12 cellular contexts compared by ENCODE assay signal in the genomic region with DNA sequence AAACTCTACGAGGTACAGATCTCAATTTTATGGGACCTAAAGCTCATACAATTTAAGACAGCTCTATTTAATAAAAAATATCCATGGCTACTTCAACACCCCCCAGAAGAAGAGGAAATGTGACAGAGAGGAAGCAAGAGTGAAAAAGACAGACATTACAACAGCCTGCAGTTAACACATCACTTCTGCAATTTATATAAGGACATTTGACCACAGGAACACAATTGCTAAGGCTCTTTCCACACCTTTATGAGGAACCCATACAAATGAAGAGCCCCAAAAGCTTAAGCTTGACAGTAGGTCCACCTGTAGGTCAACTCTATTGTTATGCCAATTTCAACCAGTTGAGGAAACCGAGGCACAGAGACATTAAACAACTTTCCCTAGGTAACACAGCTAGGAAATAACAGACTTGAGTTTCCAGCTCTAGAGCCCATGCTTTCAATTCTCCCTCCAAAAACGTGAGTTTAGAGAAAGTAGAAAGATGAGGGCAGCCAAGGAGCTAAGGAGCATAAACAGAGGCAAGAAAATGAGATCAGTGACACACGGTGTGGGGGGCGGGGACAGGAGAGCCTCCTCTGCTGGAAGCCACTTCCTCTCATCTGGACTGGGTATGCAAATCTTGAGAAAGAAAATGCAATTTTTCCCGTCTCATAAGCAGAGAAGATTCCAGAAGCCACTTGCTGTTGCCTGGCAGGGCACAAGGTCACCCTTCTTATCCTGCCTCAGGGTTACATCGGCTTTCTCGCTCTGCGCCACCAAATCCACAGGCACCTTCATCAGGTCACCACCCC. TPM values are rescaled to one million over a fixed set of nuclear protein-coding genes. Genes with fewer than 3 reads are reported as not detected.
DNase-seq lines count a peak whose midpoint lies in the region; ATAC-seq, FAIRE-seq and TF ChIP-seq lines count a peak whose summit lies in the region.
"Had no signal": no experiment of that assay in that cellular context is flagged by ENCODE, and none has a peak within 500 bp of the region (broad histone marks: within the 10 kb centered on the region; RNA-seq: fewer than 3 reads in every experiment).

No MANE protein-coding gene starts in this region.

- no peak for DNase-seq in HepG2 (ENCODE audit: low spot score)
- peak; percentile 68 for DNase-seq in activated CD8-positive, alpha-beta T cell treated with anti-CD3 and anti-CD28 coated beads for 36 hours
- DNase-seq in upper lobe of right lung, result no peak
- no peak for DNase-seq in mesendoderm
- DNase-seq in A673 (ENCODE audit: low spot score), result no peak
- no peak for DNase-seq in NCI-H1092 treated with DMSO at 0.1 percent for 48 hours (lab: John Stamatoyannopoulos, UW)
- DNase-seq: small intestine had no signal

- no peaks in the 10 kb centered on the region for H3K9me3 Mint-ChIP-seq in IgD-negative memory B cell
- H3K9me3 Mint-ChIP-seq in activated CD8-positive, alpha-beta T cell treated with anti-CD3 and anti-CD28 coated beads for 36 hours, result peaks cover under 1% of the 10 kb centered on the region
- H3K9me3 Mint-ChIP-seq: stimulated activated naive CD8-positive, alpha-beta T cell treated with anti-CD3 and anti-CD28 coated beads, Interleukin-15, Interleukin-2, amounts not matched to agents 100 ng/mL and 50 ng/mL, for 24 hours had no signal

- no peak overlapping the region for H2BK120ac ChIP-seq in mesendoderm (ENCODE audit: low read depth, low read length)

- no peak overlapping the region for H2AFZ ChIP-seq in HepG2 (ENCODE audit: low read length)

- H3K27me3 ChIP-seq in liver (ENCODE audit: control insufficient read depth in 4 of 4, insufficient read depth in 4 of 4, low read length in 3 of 4) (no peaks in the 10 kb centered on the region), HepG2 (ENCODE audit: control insufficient read depth in 1 of 2, insufficient read depth in 2 of 2, low read length in 2 of 2) (peaks cover 2 to 4% of the 10 kb centered on the region in 2 experiments; a peak in 2 of 5 replicates), upper lobe of right lung (no peaks in the 10 kb centered on the region), mesendoderm (ENCODE audit: insufficient read depth, low read length, poor library complexity) (no peaks in the 10 kb centered on the region), A673 (replicated peaks; ENCODE audit: insufficient read depth, low read depth, low read length, poor library complexity) (no peaks in the 10 kb centered on the region)

- no peak for ATAC-seq in HepG2
- peak; percentile 35 for ATAC-seq in activated CD8-positive, alpha-beta T cell treated with anti-CD3 and anti-CD28 coated beads for 36 hours
- peak; percentile 37 for ATAC-seq in upper lobe of right lung

- no peak for TF ChIP-seq RAD21 in liver (IDR thresholded peaks at IDR 0.05)
- TF ChIP-seq RAD21 in HepG2 (CRISPR knock-in tag; IDR thresholded peaks at IDR 0.05), result no peak

- POLR2A ChIA-PET in HepG2 (lab: Yijun Ruan, JAX) (no interaction called here), A673 (lab: Charles Lee; ENCODE audit: low non-redundant PET) (no interaction called here)
- POLR2A ChIA-PET in activated CD8-positive, alpha-beta T cell treated with anti-CD3 and anti-CD28 coated beads for 36 hours (lab: Charles Lee), result no interaction called here

- no peaks in the 10 kb centered on the region for H4K20me1 ChIP-seq in HepG2 (ENCODE audit: insufficient read depth, low read length)

- H3K18ac ChIP-seq in mesendoderm (ENCODE audit: low read length), result no peak overlapping the region

- no peak for TF ChIP-seq POLR2A in HepG2 (IDR thresholded peaks at IDR 0.05; ENCODE audit: insufficient read depth in 1 of 2, low read depth in 2 of 2, low read length in 2 of 2)

- H3K4me1 Mint-ChIP-seq in IgD-negative memory B cell, result peaks cover 24 to 43% (median 33%) of the 10 kb centered on the region in 3 donors
- peaks cover 28% of the 10 kb centered on the region for H3K4me1 Mint-ChIP-seq in activated CD8-positive, alpha-beta T cell treated with anti-CD3 and anti-CD28 coated beads for 36 hours (ENCODE audit: low read depth)

- no peaks in the 10 kb centered on the region for H3K9me3 ChIP-seq in liver (ENCODE audit: control insufficient read depth in 4 of 4, low read length in 3 of 4)
- H3K9me3 ChIP-seq in HepG2 (ENCODE audit: low read length), result no peaks in the 10 kb centered on the region
- H3K9me3 ChIP-seq in upper lobe of right lung, result no peaks in the 10 kb centered on the region
- H3K9me3 ChIP-seq in A673 (ENCODE audit: low read depth, low read length, poor library complexity, severe bottlenecking), result no peaks in the 10 kb centered on the region

- no peak overlapping the region for H2BK5ac ChIP-seq in mesendoderm (ENCODE audit: low read length)

- H3K27ac Mint-ChIP-seq in IgD-negative memory B cell, result peak overlapping the region; percentile 11 to 81 (median 76)
- H3K27ac Mint-ChIP-seq in activated CD8-positive, alpha-beta T cell treated with anti-CD3 and anti-CD28 coated beads for 36 hours, result no peak overlapping the region
- H3K27ac Mint-ChIP-seq: stimulated activated naive CD8-positive, alpha-beta T cell treated with anti-CD3 and anti-CD28 coated beads, Interleukin-15, Interleukin-2, amounts not matched to agents 100 ng/mL and 50 ng/mL, for 24 hours had no signal

- H3K4ac ChIP-seq in mesendoderm (ENCODE audit: low read depth, low read length), result no peak overlapping the region

- no peak overlapping the region for H4K8ac ChIP-seq in mesendoderm (ENCODE audit: low read depth, low read length)

- H3K56ac ChIP-seq in mesendoderm (ENCODE audit: low read length), result no peak overlapping the region

- H3K4me1 ChIP-seq in liver (ENCODE audit: control insufficient read depth in 4 of 4, insufficient read depth in 4 of 4, low read length in 3 of 4) (peaks cover 0 to 6% (median 2%) of the 10 kb centered on the region in 4 donors), HepG2 (ENCODE audit: insufficient read depth, low read length) (no peaks in the 10 kb centered on the region), upper lobe of right lung (peaks cover 4% of the 10 kb centered on the region), mesendoderm (ENCODE audit: control insufficient read depth, low read depth, low read length) (peaks cover 3% of the 10 kb centered on the region), A673 (ENCODE audit: insufficient read depth, low read length, poor library complexity, severe bottlenecking) (no peaks in the 10 kb centered on the region)

- H3K79me2 ChIP-seq in HepG2 (ENCODE audit: insufficient read depth, low read length), result no peaks in the 10 kb centered on the region
- no peaks in the 10 kb centered on the region for H3K79me2 ChIP-seq in mesendoderm (ENCODE audit: control insufficient read depth, insufficient read depth, low read length)

- BruUV-seq in HepG2 (replicated peaks; lab: Mats Ljungman, UMichigan), result no TSS peak
- no TSS peak for BruUV-seq in A673 (replicated peaks; lab: Mats Ljungman, UMichigan)

- no peak for TF ChIP-seq EP300 in HepG2 (IDR thresholded peaks at IDR 0.05; ENCODE audit: low read depth in 2 of 2, low read length in 2 of 2)
- TF ChIP-seq EP300 in HepG2 (CRISPR knock-in tag; IDR thresholded peaks at IDR 0.05; ENCODE audit: borderline replicate concordance), result no peak

- intact Hi-C loops in HepG2 (cut with micrococcal nuclease; ENCODE audit: unreplicated experiment) (no loop called here), upper lobe of right lung (cut with DNase I) (no loop called here), A673 (cut with micrococcal nuclease; ENCODE audit: unreplicated experiment) (no loop called here)
- intact Hi-C loops in activated CD8-positive, alpha-beta T cell treated with anti-CD3 and anti-CD28 coated beads for 36 hours (cut with micrococcal nuclease), result no loop called here

- H3K4me3 Mint-ChIP-seq in IgD-negative memory B cell, result peak overlapping the region in 3 of 4 donors; percentile 35 to 72 (median 67)
- H3K4me3 Mint-ChIP-seq in activated CD8-positive, alpha-beta T cell treated with anti-CD3 and anti-CD28 coated beads for 36 hours, result no peak overlapping the region
- H3K4me3 Mint-ChIP-seq: stimulated activated naive CD8-positive, alpha-beta T cell treated with anti-CD3 and anti-CD28 coated beads, Interleukin-15, Interleukin-2, amounts not matched to agents 100 ng/mL and 50 ng/mL, for 24 hours had no signal

- no peak overlapping the region for H4K5ac ChIP-seq in mesendoderm (ENCODE audit: low read length)

- H3K9ac ChIP-seq in liver (ENCODE audit: low read depth in 1 of 2, low read length in 2 of 2) (no peak overlapping the region), HepG2 (ENCODE audit: insufficient read depth, low read depth, low read length) (no peak overlapping the region), mesendoderm (ENCODE audit: low read length) (no peak overlapping the region)

- H3K36me3 Mint-ChIP-seq in IgD-negative memory B cell, result peaks cover 5% of the 10 kb centered on the region
- no peaks in the 10 kb centered on the region for H3K36me3 Mint-ChIP-seq in activated CD8-positive, alpha-beta T cell treated with anti-CD3 and anti-CD28 coated beads for 36 hours (ENCODE audit: low read depth)

- H3K36me3 ChIP-seq in liver (ENCODE audit: control insufficient read depth in 4 of 4, insufficient read depth in 3 of 4, low read depth in 1 of 4, low read length in 3 of 4), result no peaks in the 10 kb centered on the region
- H3K36me3 ChIP-seq in HepG2 (replicated peaks in 1 of 2; ENCODE audit: control insufficient read depth in 1 of 2, insufficient read depth in 2 of 2, low read length in 2 of 2), result no peaks in the 10 kb centered on the region
- H3K36me3 ChIP-seq in upper lobe of right lung, result no peaks in the 10 kb centered on the region
- H3K36me3 ChIP-seq in mesendoderm (ENCODE audit: control insufficient read depth, insufficient read depth, low read length), result no peaks in the 10 kb centered on the region
- H3K36me3 ChIP-seq in A673 (ENCODE audit: insufficient read depth, low read length, poor library complexity, severe bottlenecking), result no peaks in the 10 kb centered on the region

- CTCF ChIA-PET in HepG2 (lab: Yijun Ruan, JAX; ENCODE audit: low intra/inter-chr PET ratio, low total read pairs) (no interaction called here), A673 (lab: Charles Lee) (interaction anchor here (0.9 kb wide), 1 partner anchor 14 kb away, joined by 3 read pairs; no protein-coding TSS in a partner anchor)
- CTCF ChIA-PET in activated CD8-positive, alpha-beta T cell treated with anti-CD3 and anti-CD28 coated beads for 36 hours (lab: Charles Lee), result interaction anchor here (0.6 to 2.2 kb wide), 2 partner anchors 14 to 26 kb away, joined by 3 to 18 read pairs; no protein-coding TSS in a partner anchor

- WGBS in liver, result 70% methylated on average over 9 of the region's 9 CpGs
- 24% methylated on average over 8 of the region's 9 CpGs for WGBS in HepG2 (ENCODE audit: low lambda C conversion rate)
- no CpG with 5 or more reads among the region's 9 CpGs for WGBS in mesendoderm (ENCODE audit: extremely low coverage, insufficient coverage, low lambda C conversion rate)

- no peak overlapping the region for H3K4me3 ChIP-seq in liver (ENCODE audit: low read depth in 1 of 3, low read length in 3 of 3)
- no peak overlapping the region for H3K4me3 ChIP-seq in HepG2 (replicated peaks in 1 of 3; ENCODE audit: insufficient read depth in 1 of 3, low read depth in 2 of 3, low read length in 3 of 3)
- H3K4me3 ChIP-seq in upper lobe of right lung, result no peak overlapping the region
- H3K4me3 ChIP-seq in mesendoderm (ENCODE audit: low read length), result no peak overlapping the region
- no peak overlapping the region for H3K4me3 ChIP-seq in A673 (ENCODE audit: low read depth, low read length, poor library complexity, severe bottlenecking)

- H3K27ac ChIP-seq in liver (ENCODE audit: low read depth in 1 of 2, low read length in 2 of 2) (peak overlapping the region; percentile 36 to 62), HepG2 (ENCODE audit: extremely low read length, insufficient read depth, low read length) (no peak overlapping the region), upper lobe of right lung (peak overlapping the region; percentile 63), mesendoderm (ENCODE audit: low read depth, low read length) (no peak overlapping the region), A673 (ENCODE audit: low read depth, low read length, poor library complexity, severe bottlenecking) (no peak overlapping the region)
- H3K27ac ChIP-seq: C4-2B had no signal

- no peak overlapping the region for H3K4me2 ChIP-seq in HepG2 (ENCODE audit: low read depth, low read length)
- no peak overlapping the region for H3K4me2 ChIP-seq in mesendoderm (ENCODE audit: low read length)

- TF ChIP-seq CTCF in liver (IDR thresholded peaks at IDR 0.05; ENCODE audit: low read depth, low read length, missing input control) (no peak), HepG2 (CRISPR knock-in tag; IDR thresholded peaks at IDR 0.05) (no peak), upper lobe of right lung (IDR thresholded peaks at IDR 0.05) (no peak), A673 (conservative IDR thresholded peaks at IDR 0.05; ENCODE audit: low read depth, low read length) (no peak)
- TF ChIP-seq CTCF in activated CD8-positive, alpha-beta T cell treated with anti-CD3 and anti-CD28 coated beads for 36 hours (IDR thresholded peaks at IDR 0.05), result no peak

- H3K27me3 Mint-ChIP-seq in IgD-negative memory B cell, result no peaks in the 10 kb centered on the region
- peaks cover 3% of the 10 kb centered on the region for H3K27me3 Mint-ChIP-seq in activated CD8-positive, alpha-beta T cell treated with anti-CD3 and anti-CD28 coated beads for 36 hours

- no peak overlapping the region for H3K23ac ChIP-seq in mesendoderm (ENCODE audit: low read length)

- H2AK5ac ChIP-seq in mesendoderm (ENCODE audit: low read length), result no peak overlapping the region

- in situ Hi-C loops in HepG2 (cut with HindIII; ENCODE audit: extremely low pct_ligation_motif_present, low pct_unique_long_range_greater_than_20kb), result no loop called here

- H2BK15ac ChIP-seq in mesendoderm (replicated peaks; ENCODE audit: low read depth), result no peak overlapping the region

- FAIRE-seq in HepG2 (lab: Jason Lieb, UNC), result no peak
- FAIRE-seq: small intestine had no signal

- no peaks in the 10 kb centered on the region for H3K79me1 ChIP-seq in mesendoderm (ENCODE audit: low read length)

RNA-seq across cellular contexts. Expression of a gene that starts 5.8 kb away (rescaled TPM):
- total RNA-seq in liver (not detected), HepG2 (2016; rRNA removed; fragmentation: Illumina TruSeq; extraction: Trizol) (not detected in 2 replicates), upper lobe of right lung (not detected), A673 (2021) (not detected in 2 replicates)
- polyA plus RNA-seq in liver (not detected), HepG2 (2011; rRNA removed) (not detected in 2 replicates), IgD-negative memory B cell (not detected)
- total RNA-seq in HepG2 (2016; cell fraction: cytosol; rRNA removed; fragmentation: Illumina TruSeq; extraction: Trizol; ENCODE audit: low read depth), result not detected in 2 replicates
- total RNA-seq in HepG2 (2016; cell fraction: insoluble cytoplasmic fraction; rRNA removed; fragmentation: Illumina TruSeq; extraction: Trizol), result not detected in 2 replicates
- not detected in 2 replicates for total RNA-seq in HepG2 (2016; cell fraction: membrane; rRNA removed; fragmentation: Illumina TruSeq; extraction: Trizol)
- not detected in 2 replicates for total RNA-seq in HepG2 (2016; cell fraction: nucleus; rRNA removed; fragmentation: Illumina TruSeq; extraction: Trizol)
- not detected in 2 replicates for polyA plus RNA-seq in HepG2 (2011; cell fraction: cytosol; rRNA removed)
- not detected in 2 replicates for polyA plus RNA-seq in HepG2 (2011; cell fraction: nucleus; rRNA removed)
- polyA plus RNA-seq in HepG2 (2012), result not detected in 2 replicates
- polyA plus RNA-seq in HepG2 (2016; cell fraction: cytosol; fragmentation: Illumina TruSeq; extraction: Trizol; ENCODE audit: low read depth), result not detected in 2 replicates
- polyA plus RNA-seq in HepG2 (2016; cell fraction: insoluble cytoplasmic fraction; fragmentation: Illumina TruSeq; extraction: Trizol; ENCODE audit: low read depth), result not detected in 2 replicates
- not detected in 2 replicates for polyA plus RNA-seq in HepG2 (2016; cell fraction: membrane; fragmentation: Illumina TruSeq; extraction: Trizol; ENCODE audit: low read depth)
- not detected in 2 replicates for polyA plus RNA-seq in HepG2 (2016; cell fraction: nucleus; fragmentation: Illumina TruSeq; extraction: Trizol; ENCODE audit: insufficient read depth, low read depth)
- polyA minus RNA-seq in HepG2 (2011; rRNA and poly(A)+ RNA removed; ENCODE audit: low replicate concordance), result not detected in 2 replicates
- not detected in 2 replicates for polyA minus RNA-seq in HepG2 (2011; cell fraction: cytosol; rRNA and poly(A)+ RNA removed)
- polyA minus RNA-seq in HepG2 (2011; cell fraction: nucleus; rRNA and poly(A)+ RNA removed), result not detected in 2 replicates
- not detected for total RNA-seq in activated CD8-positive, alpha-beta T cell treated with anti-CD3 and anti-CD28 coated beads for 36 hours
- not detected for polyA plus RNA-seq in mesendoderm (2013, experiment 1 of 2)
- not detected for polyA plus RNA-seq in mesendoderm (2013, experiment 2 of 2)
- total RNA-seq: lower leg skin had no signal
- polyA plus RNA-seq: small intestine had no signal

Comparison
In these comparisons a context has a peak if more than half of its experiments do, and no peak if none do; other contexts are left out.
1. H3K27ac ChIP-seq: peak in liver (2 of 2) and upper lobe of right lung (single experiment); none in HepG2 (single experiment), mesendoderm (single experiment) and A673 (single experiment).